Comparison of ENCODE assay signal across 1 cellular context in genomic region chr20:50269111-50270033, GRCh38.
A peak's percentile ranks its signal among the peaks of the same experiment; 100 is the strongest.
TF ChIP-seq lines count a peak whose summit lies in the region.

No MANE protein-coding gene starts in this region.

TF ChIP-seq in HepG2, 621 proteins besides CTCF, POLR2A, EP300 and RAD21 (continued from another document and continues in another):
- TF ChIP-seq REST (IDR thresholded peaks at IDR 0.05; ENCODE audit: borderline replicate concordance in 1 of 2, low read depth in 1 of 2, low read length in 2 of 2) (no peak), HNF4A (CRISPR knock-in tag; IDR thresholded peaks at IDR 0.05) (peak; percentile 7; the same call in 1 of the 2 replicates), BORCS8-MEF2B (CRISPR knock-in tag; IDR thresholded peaks at IDR 0.05) (no peak), AGO1 (IDR thresholded peaks at IDR 0.05; ENCODE audit: low read depth, low read length, poor library complexity, severe bottlenecking) (peak; percentile 20), ATF7-NPFF (CRISPR knock-in tag; IDR thresholded peaks at IDR 0.05; ENCODE audit: low read depth) (peak; percentile 64; the same call in 1 of the 2 replicates), ARNT2 (CRISPR knock-in tag; IDR thresholded peaks at IDR 0.05; ENCODE audit: low read depth) (peak; percentile 33; the same call in 1 of the 2 replicates), KLF9 (CRISPR knock-in tag; IDR thresholded peaks at IDR 0.05; ENCODE audit: low read depth) (no peak), PITX1 (CRISPR knock-in tag; IDR thresholded peaks at IDR 0.05) (peak; percentile 51; the same call in 1 of the 2 replicates), NRL (CRISPR knock-in tag; IDR thresholded peaks at IDR 0.05; ENCODE audit: borderline replicate concordance) (peak; percentile 51; the same call in 1 of the 2 replicates), ZBTB3 (CRISPR knock-in tag; IDR thresholded peaks at IDR 0.05; ENCODE audit: borderline replicate concordance, low read depth) (no peak), PRPF4 (IDR thresholded peaks at IDR 0.05; ENCODE audit: low read depth, low read length, poor library complexity, severe bottlenecking) (no peak), SP1 (IDR thresholded peaks at IDR 0.05) (0 out of 2 replicates have a peak, but pooled peaks have one; percentile 14), SP1 (CRISPR knock-in tag; IDR thresholded peaks at IDR 0.05) (peak; percentile 27; the same call in 1 of the 2 replicates), THAP9 (CRISPR knock-in tag; IDR thresholded peaks at IDR 0.05; ENCODE audit: borderline replicate concordance) (peak; percentile 15; the same call in 1 of the 2 replicates), SOX6 (IDR thresholded peaks at IDR 0.05) (no peak), SOX6 (CRISPR knock-in tag; IDR thresholded peaks at IDR 0.05) (peak; percentile 47; the same call in 1 of the 2 replicates), KDM2A (CRISPR knock-in tag; IDR thresholded peaks at IDR 0.05; ENCODE audit: borderline replicate concordance, low read depth) (peak; percentile 16), ZNF430 (CRISPR knock-in tag; IDR thresholded peaks at IDR 0.05) (peak; percentile 55; the same call in 1 of the 2 replicates), ZNF335 (CRISPR knock-in tag; IDR thresholded peaks at IDR 0.05) (no peak), ZNF709 (CRISPR knock-in tag; IDR thresholded peaks at IDR 0.05) (no peak), AHR (CRISPR knock-in tag; IDR thresholded peaks at IDR 0.05) (peak; percentile 32; the same call in 1 of the 2 replicates), ZNF773 (CRISPR knock-in tag; IDR thresholded peaks at IDR 0.05; ENCODE audit: borderline replicate concordance) (no peak), ZBTB42 (CRISPR knock-in tag; IDR thresholded peaks at IDR 0.05) (0 out of 2 replicates have a peak, but pooled peaks have one; percentile 38), GTF2F1 (IDR thresholded peaks at IDR 0.05; ENCODE audit: low read length) (no peak)
- TF ChIP-seq, protein P1, sequence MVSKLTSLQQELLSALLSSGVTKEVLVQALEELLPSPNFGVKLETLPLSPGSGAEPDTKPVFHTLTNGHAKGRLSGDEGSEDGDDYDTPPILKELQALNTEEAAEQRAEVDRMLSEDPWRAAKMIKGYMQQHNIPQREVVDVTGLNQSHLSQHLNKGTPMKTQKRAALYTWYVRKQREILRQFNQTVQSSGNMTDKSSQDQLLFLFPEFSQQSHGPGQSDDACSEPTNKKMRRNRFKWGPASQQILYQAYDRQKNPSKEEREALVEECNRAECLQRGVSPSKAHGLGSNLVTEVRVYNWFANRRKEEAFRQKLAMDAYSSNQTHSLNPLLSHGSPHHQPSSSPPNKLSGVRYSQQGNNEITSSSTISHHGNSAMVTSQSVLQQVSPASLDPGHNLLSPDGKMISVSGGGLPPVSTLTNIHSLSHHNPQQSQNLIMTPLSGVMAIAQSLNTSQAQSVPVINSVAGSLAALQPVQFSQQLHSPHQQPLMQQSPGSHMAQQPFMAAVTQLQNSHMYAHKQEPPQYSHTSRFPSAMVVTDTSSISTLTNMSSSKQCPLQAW (CRISPR knock-in tag; IDR thresholded peaks at IDR 0.05) = 0 out of 2 replicates have a peak, but pooled peaks have one; percentile 21
- TF ChIP-seq, protein P2, sequence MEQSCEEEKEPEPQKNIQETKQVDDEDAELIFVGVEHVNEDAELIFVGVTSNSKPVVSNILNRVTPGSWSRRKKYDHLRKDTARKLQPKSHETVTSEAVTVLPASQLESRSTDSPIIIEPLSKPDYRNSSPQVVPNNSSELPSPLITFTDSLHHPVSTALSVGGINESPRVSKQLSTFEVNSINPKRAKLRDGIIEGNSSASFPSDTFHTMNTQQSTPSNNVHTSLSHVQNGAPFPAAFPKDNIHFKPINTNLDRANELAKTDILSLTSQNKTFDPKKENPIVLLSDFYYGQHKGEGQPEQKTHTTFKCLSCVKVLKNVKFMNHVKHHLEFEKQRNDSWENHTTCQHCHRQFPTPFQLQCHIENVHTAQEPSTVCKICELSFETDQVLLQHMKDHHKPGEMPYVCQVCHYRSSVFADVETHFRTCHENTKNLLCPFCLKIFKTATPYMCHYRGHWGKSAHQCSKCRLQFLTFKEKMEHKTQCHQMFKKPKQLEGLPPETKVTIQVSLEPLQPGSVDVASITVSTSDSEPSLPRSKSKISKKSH (CRISPR knock-in tag; IDR thresholded peaks at IDR 0.05; ENCODE audit: borderline replicate concordance) = 0 out of 2 replicates have a peak, but pooled peaks have one; percentile 35
- TF ChIP-seq, protein P3, sequence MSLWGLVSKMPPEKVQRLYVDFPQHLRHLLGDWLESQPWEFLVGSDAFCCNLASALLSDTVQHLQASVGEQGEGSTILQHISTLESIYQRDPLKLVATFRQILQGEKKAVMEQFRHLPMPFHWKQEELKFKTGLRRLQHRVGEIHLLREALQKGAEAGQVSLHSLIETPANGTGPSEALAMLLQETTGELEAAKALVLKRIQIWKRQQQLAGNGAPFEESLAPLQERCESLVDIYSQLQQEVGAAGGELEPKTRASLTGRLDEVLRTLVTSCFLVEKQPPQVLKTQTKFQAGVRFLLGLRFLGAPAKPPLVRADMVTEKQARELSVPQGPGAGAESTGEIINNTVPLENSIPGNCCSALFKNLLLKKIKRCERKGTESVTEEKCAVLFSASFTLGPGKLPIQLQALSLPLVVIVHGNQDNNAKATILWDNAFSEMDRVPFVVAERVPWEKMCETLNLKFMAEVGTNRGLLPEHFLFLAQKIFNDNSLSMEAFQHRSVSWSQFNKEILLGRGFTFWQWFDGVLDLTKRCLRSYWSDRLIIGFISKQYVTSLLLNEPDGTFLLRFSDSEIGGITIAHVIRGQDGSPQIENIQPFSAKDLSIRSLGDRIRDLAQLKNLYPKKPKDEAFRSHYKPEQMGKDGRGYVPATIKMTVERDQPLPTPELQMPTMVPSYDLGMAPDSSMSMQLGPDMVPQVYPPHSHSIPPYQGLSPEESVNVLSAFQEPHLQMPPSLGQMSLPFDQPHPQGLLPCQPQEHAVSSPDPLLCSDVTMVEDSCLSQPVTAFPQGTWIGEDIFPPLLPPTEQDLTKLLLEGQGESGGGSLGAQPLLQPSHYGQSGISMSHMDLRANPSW (CRISPR knock-in tag; IDR thresholded peaks at IDR 0.05; ENCODE audit: borderline replicate concordance) = no peak
- TF ChIP-seq, protein P4, sequence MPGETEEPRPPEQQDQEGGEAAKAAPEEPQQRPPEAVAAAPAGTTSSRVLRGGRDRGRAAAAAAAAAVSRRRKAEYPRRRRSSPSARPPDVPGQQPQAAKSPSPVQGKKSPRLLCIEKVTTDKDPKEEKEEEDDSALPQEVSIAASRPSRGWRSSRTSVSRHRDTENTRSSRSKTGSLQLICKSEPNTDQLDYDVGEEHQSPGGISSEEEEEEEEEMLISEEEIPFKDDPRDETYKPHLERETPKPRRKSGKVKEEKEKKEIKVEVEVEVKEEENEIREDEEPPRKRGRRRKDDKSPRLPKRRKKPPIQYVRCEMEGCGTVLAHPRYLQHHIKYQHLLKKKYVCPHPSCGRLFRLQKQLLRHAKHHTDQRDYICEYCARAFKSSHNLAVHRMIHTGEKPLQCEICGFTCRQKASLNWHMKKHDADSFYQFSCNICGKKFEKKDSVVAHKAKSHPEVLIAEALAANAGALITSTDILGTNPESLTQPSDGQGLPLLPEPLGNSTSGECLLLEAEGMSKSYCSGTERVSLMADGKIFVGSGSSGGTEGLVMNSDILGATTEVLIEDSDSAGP (CRISPR knock-in tag; IDR thresholded peaks at IDR 0.05; ENCODE audit: borderline replicate concordance) = peak; percentile 51; the same call in 1 of the 2 replicates
- TF ChIP-seq, protein P5, sequence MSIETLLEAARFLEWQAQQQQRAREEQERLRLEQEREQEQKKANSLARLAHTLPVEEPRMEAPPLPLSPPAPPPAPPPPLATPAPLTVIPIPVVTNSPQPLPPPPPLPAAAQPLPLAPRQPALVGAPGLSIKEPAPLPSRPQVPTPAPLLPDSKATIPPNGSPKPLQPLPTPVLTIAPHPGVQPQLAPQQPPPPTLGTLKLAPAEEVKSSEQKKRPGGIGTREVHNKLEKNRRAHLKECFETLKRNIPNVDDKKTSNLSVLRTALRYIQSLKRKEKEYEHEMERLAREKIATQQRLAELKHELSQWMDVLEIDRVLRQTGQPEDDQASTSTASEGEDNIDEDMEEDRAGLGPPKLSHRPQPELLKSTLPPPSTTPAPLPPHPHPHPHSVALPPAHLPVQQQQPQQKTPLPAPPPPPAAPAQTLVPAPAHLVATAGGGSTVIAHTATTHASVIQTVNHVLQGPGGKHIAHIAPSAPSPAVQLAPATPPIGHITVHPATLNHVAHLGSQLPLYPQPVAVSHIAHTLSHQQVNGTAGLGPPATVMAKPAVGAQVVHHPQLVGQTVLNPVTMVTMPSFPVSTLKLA (IDR thresholded peaks at IDR 0.05) = no peak
- TF ChIP-seq, protein P6, sequence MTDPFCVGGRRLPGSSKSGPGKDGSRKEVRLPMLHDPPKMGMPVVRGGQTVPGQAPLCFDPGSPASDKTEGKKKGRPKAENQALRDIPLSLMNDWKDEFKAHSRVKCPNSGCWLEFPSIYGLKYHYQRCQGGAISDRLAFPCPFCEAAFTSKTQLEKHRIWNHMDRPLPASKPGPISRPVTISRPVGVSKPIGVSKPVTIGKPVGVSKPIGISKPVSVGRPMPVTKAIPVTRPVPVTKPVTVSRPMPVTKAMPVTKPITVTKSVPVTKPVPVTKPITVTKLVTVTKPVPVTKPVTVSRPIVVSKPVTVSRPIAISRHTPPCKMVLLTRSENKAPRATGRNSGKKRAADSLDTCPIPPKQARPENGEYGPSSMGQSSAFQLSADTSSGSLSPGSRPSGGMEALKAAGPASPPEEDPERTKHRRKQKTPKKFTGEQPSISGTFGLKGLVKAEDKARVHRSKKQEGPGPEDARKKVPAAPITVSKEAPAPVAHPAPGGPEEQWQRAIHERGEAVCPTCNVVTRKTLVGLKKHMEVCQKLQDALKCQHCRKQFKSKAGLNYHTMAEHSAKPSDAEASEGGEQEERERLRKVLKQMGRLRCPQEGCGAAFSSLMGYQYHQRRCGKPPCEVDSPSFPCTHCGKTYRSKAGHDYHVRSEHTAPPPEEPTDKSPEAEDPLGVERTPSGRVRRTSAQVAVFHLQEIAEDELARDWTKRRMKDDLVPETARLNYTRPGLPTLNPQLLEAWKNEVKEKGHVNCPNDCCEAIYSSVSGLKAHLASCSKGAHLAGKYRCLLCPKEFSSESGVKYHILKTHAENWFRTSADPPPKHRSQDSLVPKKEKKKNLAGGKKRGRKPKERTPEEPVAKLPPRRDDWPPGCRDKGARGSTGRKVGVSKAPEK (CRISPR knock-in tag; IDR thresholded peaks at IDR 0.05; ENCODE audit: borderline replicate concordance) = no peak
- TF ChIP-seq, protein P7, sequence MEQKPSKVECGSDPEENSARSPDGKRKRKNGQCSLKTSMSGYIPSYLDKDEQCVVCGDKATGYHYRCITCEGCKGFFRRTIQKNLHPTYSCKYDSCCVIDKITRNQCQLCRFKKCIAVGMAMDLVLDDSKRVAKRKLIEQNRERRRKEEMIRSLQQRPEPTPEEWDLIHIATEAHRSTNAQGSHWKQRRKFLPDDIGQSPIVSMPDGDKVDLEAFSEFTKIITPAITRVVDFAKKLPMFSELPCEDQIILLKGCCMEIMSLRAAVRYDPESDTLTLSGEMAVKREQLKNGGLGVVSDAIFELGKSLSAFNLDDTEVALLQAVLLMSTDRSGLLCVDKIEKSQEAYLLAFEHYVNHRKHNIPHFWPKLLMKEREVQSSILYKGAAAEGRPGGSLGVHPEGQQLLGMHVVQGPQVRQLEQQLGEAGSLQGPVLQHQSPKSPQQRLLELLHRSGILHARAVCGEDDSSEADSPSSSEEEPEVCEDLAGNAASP (CRISPR knock-in tag; IDR thresholded peaks at IDR 0.05; ENCODE audit: borderline replicate concordance) = no peak
